Comparison of ENCODE assay signal across 10 cellular contexts in the genomic region with DNA sequence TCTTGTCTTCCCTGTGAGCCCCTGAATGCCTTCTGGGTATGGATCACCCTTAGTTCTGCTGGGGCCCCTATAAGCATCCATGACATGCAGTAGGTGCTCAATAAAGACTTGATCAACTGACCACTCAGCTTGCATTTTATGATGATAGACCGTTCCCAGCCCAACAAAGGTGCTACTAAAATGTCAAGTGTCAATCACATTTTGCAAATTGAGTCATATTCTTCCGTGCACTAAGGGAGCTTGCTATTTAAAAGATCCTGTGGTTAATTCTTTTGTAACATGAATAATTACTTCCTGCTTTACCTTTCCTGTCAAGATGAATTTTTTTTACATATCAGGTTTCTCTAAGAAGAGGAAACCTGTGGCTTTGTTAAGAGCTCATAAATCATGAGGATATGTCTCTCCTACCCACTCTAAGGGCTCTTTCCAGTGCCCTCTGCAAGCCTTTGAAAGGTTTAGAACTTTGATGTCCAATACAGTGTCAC. TPM values are rescaled to one million over a fixed set of nuclear protein-coding genes. Genes with fewer than 3 reads are reported as not detected.
DNase-seq lines count a peak whose midpoint lies in the region; ATAC-seq and TF ChIP-seq lines count a peak whose summit lies in the region.
"Had no signal": no experiment of that assay in that cellular context is flagged by ENCODE, and none has a peak within 500 bp of the region (broad histone marks: within the 10 kb centered on the region; RNA-seq: fewer than 3 reads in every experiment).

No MANE protein-coding gene starts in this region.

- H3K27ac Mint-ChIP-seq in activated CD8-positive, alpha-beta T cell treated with anti-CD3 and anti-CD28 coated beads, Interleukin-2, amount 10 ng/mL, durations not matched to agents 7 days and 5 days, result peak overlapping the region; percentile 88
- peak overlapping the region; percentile 96 for H3K27ac Mint-ChIP-seq in stimulated activated naive CD8-positive, alpha-beta T cell treated with anti-CD3 and anti-CD28 coated beads, Interleukin-15, Interleukin-2, amounts not matched to agents 100 ng/mL and 50 ng/mL, for 24 hours

- H3K4me3 Mint-ChIP-seq in activated T-cell treated with anti-CD3 and anti-CD28 coated beads, Interleukin-2, amount 50 U/mL, for 4 hours, result peak overlapping the region; percentile 54
- H3K4me3 Mint-ChIP-seq in activated CD8-positive, alpha-beta T cell treated with anti-CD3 and anti-CD28 coated beads, Interleukin-2, amount 10 ng/mL, durations not matched to agents 7 days and 5 days, result peak overlapping the region; percentile 51
- H3K4me3 Mint-ChIP-seq in stimulated activated naive CD8-positive, alpha-beta T cell treated with anti-CD3 and anti-CD28 coated beads, Interleukin-15, Interleukin-2, amounts not matched to agents 100 ng/mL and 50 ng/mL, for 24 hours, result peak overlapping the region; percentile 72

- intact Hi-C loops in esophagus squamous epithelium (cut with DNase I), result no loop called here
- intact Hi-C loops in left ventricle myocardium inferior (cut with micrococcal nuclease), result no loop called here

- POLR2A ChIA-PET in activated CD8-positive, alpha-beta T cell treated with anti-CD3 and anti-CD28 coated beads, Interleukin-2, amount 10 ng/mL, durations not matched to agents 7 days and 5 days (lab: Charles Lee), result interaction anchor here (0.7 to 2.0 kb wide), 3 partner anchors 41 to 94 kb away, joined by 3 to 12 read pairs (median 7); no protein-coding TSS in a partner anchor

- no peak overlapping the region for H3K27ac ChIP-seq in esophagus squamous epithelium
- no peak overlapping the region for H3K27ac ChIP-seq in left ventricle myocardium inferior (replicated peaks)
- H3K27ac ChIP-seq: pancreas had no signal

- peaks cover 66% of the 10 kb centered on the region for H3K4me1 Mint-ChIP-seq in activated T-cell treated with anti-CD3 and anti-CD28 coated beads, Interleukin-2, amount 50 U/mL, for 4 hours (ENCODE audit: low read depth)
- peaks cover 70% of the 10 kb centered on the region for H3K4me1 Mint-ChIP-seq in activated CD8-positive, alpha-beta T cell treated with anti-CD3 and anti-CD28 coated beads, Interleukin-2, amount 10 ng/mL, durations not matched to agents 7 days and 5 days (ENCODE audit: low read depth)
- H3K4me1 Mint-ChIP-seq in stimulated activated naive CD8-positive, alpha-beta T cell treated with anti-CD3 and anti-CD28 coated beads, Interleukin-15, Interleukin-2, amounts not matched to agents 100 ng/mL and 50 ng/mL, for 24 hours (ENCODE audit: low read depth), result peaks cover 83% of the 10 kb centered on the region

- peaks cover 3% of the 10 kb centered on the region for H3K36me3 Mint-ChIP-seq in activated T-cell treated with anti-CD3 and anti-CD28 coated beads, Interleukin-2, amount 50 U/mL, for 4 hours (ENCODE audit: insufficient read depth)
- H3K36me3 Mint-ChIP-seq in activated CD8-positive, alpha-beta T cell treated with anti-CD3 and anti-CD28 coated beads, Interleukin-2, amount 10 ng/mL, durations not matched to agents 7 days and 5 days (ENCODE audit: low read depth), result peaks cover 31% of the 10 kb centered on the region
- H3K36me3 Mint-ChIP-seq in stimulated activated naive CD8-positive, alpha-beta T cell treated with anti-CD3 and anti-CD28 coated beads, Interleukin-15, Interleukin-2, amounts not matched to agents 100 ng/mL and 50 ng/mL, for 24 hours (ENCODE audit: low read depth), result peaks cover 20% of the 10 kb centered on the region

- H3K36me3 ChIP-seq in esophagus squamous epithelium (no peaks in the 10 kb centered on the region), left ventricle myocardium inferior (no peaks in the 10 kb centered on the region)
- H3K36me3 ChIP-seq: BE2C, pancreas had no signal

- peak; percentile 68 to 76 for ATAC-seq in activated T-cell treated with anti-CD3 and anti-CD28 coated beads, Interleukin-2, amount 50 U/mL, for 4 hours
- peak; percentile 71 for ATAC-seq in activated CD8-positive, alpha-beta T cell treated with anti-CD3 and anti-CD28 coated beads, Interleukin-2, amount 10 ng/mL, durations not matched to agents 7 days and 5 days
- ATAC-seq: pancreas had no signal

- no peak for TF ChIP-seq CTCF in esophagus squamous epithelium (IDR thresholded peaks at IDR 0.05)
- no peak for TF ChIP-seq CTCF in left ventricle myocardium inferior (IDR thresholded peaks at IDR 0.05; ENCODE audit: borderline replicate concordance)

- no peak overlapping the region for H3K4me3 ChIP-seq in esophagus squamous epithelium
- H3K4me3 ChIP-seq in left ventricle myocardium inferior, result no peak overlapping the region
- H3K4me3 ChIP-seq: pancreas had no signal

- H3K27me3 Mint-ChIP-seq in activated T-cell treated with anti-CD3 and anti-CD28 coated beads, Interleukin-2, amount 50 U/mL, for 4 hours (ENCODE audit: low read depth), result no peaks in the 10 kb centered on the region
- no peaks in the 10 kb centered on the region for H3K27me3 Mint-ChIP-seq in activated CD8-positive, alpha-beta T cell treated with anti-CD3 and anti-CD28 coated beads, Interleukin-2, amount 10 ng/mL, durations not matched to agents 7 days and 5 days (ENCODE audit: low read depth)
- H3K27me3 Mint-ChIP-seq in stimulated activated naive CD8-positive, alpha-beta T cell treated with anti-CD3 and anti-CD28 coated beads, Interleukin-15, Interleukin-2, amounts not matched to agents 100 ng/mL and 50 ng/mL, for 24 hours, result no peaks in the 10 kb centered on the region

- TF ChIP-seq POLR2A in esophagus squamous epithelium (IDR thresholded peaks at IDR 0.05), result no peak

- H3K9me3 ChIP-seq in esophagus squamous epithelium (no peaks in the 10 kb centered on the region), left ventricle myocardium inferior (replicated peaks) (no peaks in the 10 kb centered on the region)
- H3K9me3 ChIP-seq: BE2C, pancreas had no signal

- 17 to 21% methylated on average over 2 of the region's 2 CpGs for WGBS in esophagus squamous epithelium, 2 donors

- H3K27me3 ChIP-seq in esophagus squamous epithelium (no peaks in the 10 kb centered on the region), left ventricle myocardium inferior (ENCODE audit: low read depth) (no peaks in the 10 kb centered on the region)
- H3K27me3 ChIP-seq: BE2C, pancreas had no signal

- H3K9me3 Mint-ChIP-seq in activated T-cell treated with anti-CD3 and anti-CD28 coated beads, Interleukin-2, amount 50 U/mL, for 4 hours, result no peaks in the 10 kb centered on the region
- H3K9me3 Mint-ChIP-seq in activated CD8-positive, alpha-beta T cell treated with anti-CD3 and anti-CD28 coated beads, Interleukin-2, amount 10 ng/mL, durations not matched to agents 7 days and 5 days (ENCODE audit: insufficient read depth), result no peaks in the 10 kb centered on the region
- H3K9me3 Mint-ChIP-seq in stimulated activated naive CD8-positive, alpha-beta T cell treated with anti-CD3 and anti-CD28 coated beads, Interleukin-15, Interleukin-2, amounts not matched to agents 100 ng/mL and 50 ng/mL, for 24 hours, result peaks cover 4% of the 10 kb centered on the region

- CTCF ChIA-PET in activated CD8-positive, alpha-beta T cell treated with anti-CD3 and anti-CD28 coated beads, Interleukin-2, amount 10 ng/mL, durations not matched to agents 7 days and 5 days (lab: Charles Lee), result interaction anchor here (1.2 to 2.1 kb wide), 6 partner anchors 9 to 71 kb away, joined by 3 to 12 read pairs (median 4); no protein-coding TSS in a partner anchor

- DNase-seq in activated T-cell treated with anti-CD3 and anti-CD28 coated beads, Interleukin-2, amount 50 U/mL, for 4 hours, result no peak
- no peak for DNase-seq in activated T-cell treated with anti-CD3 and anti-CD28 coated beads, Interleukin-2, amount 50 U/mL, for 48 hours
- DNase-seq in NCI-H146 treated with DMSO at 0.1 percent for 48 hours (lab: John Stamatoyannopoulos, UW; ENCODE audit: unreplicated experiment), result peak; percentile 2
- DNase-seq in activated CD8-positive, alpha-beta T cell treated with anti-CD3 and anti-CD28 coated beads, Interleukin-2, amount 10 ng/mL, durations not matched to agents 7 days and 5 days, result no peak
- DNase-seq in NCI-H2196 (lab: John Stamatoyannopoulos, UW; ENCODE audit: unreplicated experiment), result no peak
- DNase-seq in esophagus squamous epithelium (lab: John Stamatoyannopoulos, UW), result no peak
- no peak for DNase-seq in left ventricle myocardium inferior
- DNase-seq: BE2C, pancreas had no signal

- H3K4me1 ChIP-seq in esophagus squamous epithelium (no peaks in the 10 kb centered on the region), left ventricle myocardium inferior (no peaks in the 10 kb centered on the region)
- H3K4me1 ChIP-seq: BE2C, pancreas had no signal

RNA-seq across cellular contexts. Expression of a gene that starts 47.6 kb away (rescaled TPM):
- 10 to 100 TPM; 37.0 to 41.5 (median 39.6) TPM for total RNA-seq in activated T-cell treated with anti-CD3 and anti-CD28 coated beads, Interleukin-2, amount 50 U/mL, for 4 hours
- 10 to 100 TPM; 85.6 to 95.3 TPM for total RNA-seq in activated CD8-positive, alpha-beta T cell treated with anti-CD3 and anti-CD28 coated beads, Interleukin-2, amount 10 ng/mL, durations not matched to agents 7 days and 5 days
- 1 to 10 TPM; 2.3 to 9.5 (median 7.5) TPM for total RNA-seq in esophagus squamous epithelium
- total RNA-seq in left ventricle myocardium inferior, result 37.2 TPM
